ENCODE assay signal across 11 cellular contexts in the genomic region with DNA sequence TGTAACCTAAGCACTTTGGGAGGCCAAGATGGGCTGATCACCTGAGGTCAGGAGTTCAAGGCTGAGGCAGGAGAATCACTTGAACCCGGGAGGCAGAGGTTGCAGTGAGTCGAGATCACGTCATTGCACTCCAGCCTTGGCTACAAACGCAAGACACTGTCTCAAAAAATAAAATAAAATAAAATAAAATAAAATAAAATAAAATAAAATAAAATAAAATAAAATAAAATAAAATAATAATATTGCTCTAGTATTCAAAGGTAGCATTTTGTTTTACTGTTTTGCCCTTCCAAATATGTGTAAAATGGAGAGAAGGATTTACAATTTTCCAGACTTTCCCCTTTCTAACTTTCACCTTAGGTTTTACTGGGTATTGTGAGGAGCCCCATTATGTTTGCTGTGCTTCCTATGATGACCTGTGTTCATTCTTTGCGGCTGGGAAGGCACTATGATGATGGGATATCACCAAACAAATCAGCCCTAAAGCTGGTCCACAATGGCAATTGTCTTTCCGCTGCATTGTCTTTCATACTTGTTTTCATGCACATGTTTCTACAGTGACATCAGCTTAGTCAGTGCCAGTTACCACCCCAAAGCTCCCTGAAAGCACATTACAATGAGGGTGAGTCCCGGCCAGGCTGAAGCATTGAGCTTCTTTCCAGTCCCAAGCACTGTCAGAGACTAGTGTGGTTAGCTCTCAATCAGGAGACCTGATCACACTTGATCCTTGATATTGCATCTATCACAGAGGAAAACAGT. TPM values are rescaled to one million over a fixed set of nuclear protein-coding genes. Genes with fewer than 3 reads are reported as not detected.
A peak's percentile ranks its signal among the peaks of the same experiment; 100 is the strongest.
DNase-seq lines count a peak whose midpoint lies in the region; ATAC-seq and TF ChIP-seq lines count a peak whose summit lies in the region.
"Had no signal": no experiment of that assay in that cellular context is flagged by ENCODE, and none has a peak within 500 bp of the region (broad histone marks: within the 10 kb centered on the region; RNA-seq: fewer than 3 reads in every experiment).

No MANE protein-coding gene starts in this region.

- H3K36me3 ChIP-seq in neural progenitor cell (no peaks in the 10 kb centered on the region), spleen (no peaks in the 10 kb centered on the region)

- H3K4me3 Mint-ChIP-seq in neural progenitor cell = no peak overlapping the region
- H3K4me3 Mint-ChIP-seq: nephron progenitor cell had no signal

- H3K36me3 Mint-ChIP-seq in neural progenitor cell = no peaks in the 10 kb centered on the region

- no peaks in the 10 kb centered on the region for H3K9me3 Mint-ChIP-seq in neural progenitor cell
- H3K9me3 Mint-ChIP-seq: nephron progenitor cell had no signal

- H4K20me1 ChIP-seq in neural progenitor cell (ENCODE audit: low read depth) = no peaks in the 10 kb centered on the region

- H3K27me3 ChIP-seq in neural progenitor cell (no peaks in the 10 kb centered on the region), spleen (replicated peaks in 1 of 7) (no peaks in the 10 kb centered on the region)

- H3K4me2 ChIP-seq in neural progenitor cell = no peak overlapping the region

- ATAC-seq in GM18873 (IDR thresholded peaks at IDR 0.05; ENCODE audit: low FRiP score, unreplicated experiment) (peak; percentile 81), GM21723 (IDR thresholded peaks at IDR 0.05; ENCODE audit: unreplicated experiment) (peak; percentile 83), HG03469 (IDR thresholded peaks at IDR 0.05; ENCODE audit: unreplicated experiment) (peak; percentile 50)
- ATAC-seq: HCT116 had no signal

- H3K27me3 Mint-ChIP-seq in neural progenitor cell (ENCODE audit: insufficient read depth, low read depth) = peaks cover 4% of the 10 kb centered on the region

- 84 to 93% (median 86%) methylated on average over 7 of the region's 7 CpGs for WGBS in spleen, 5 donors

- H3K27ac Mint-ChIP-seq in neural progenitor cell = no peak overlapping the region
- H3K27ac Mint-ChIP-seq: nephron progenitor cell had no signal

- H3K27ac ChIP-seq in neural progenitor cell (no peak overlapping the region), spleen (peak overlapping the region in 1 of 8 donors; percentile 2)

- H3K4me1 ChIP-seq in neural progenitor cell = peaks cover 5% of the 10 kb centered on the region
- peaks cover 0 to 34% (median 15%) of the 10 kb centered on the region in 6 donors for H3K4me1 ChIP-seq in spleen

- peaks cover 10% of the 10 kb centered on the region for H3K4me1 Mint-ChIP-seq in neural progenitor cell

- H3K9ac ChIP-seq in neural progenitor cell = no peak overlapping the region

- DNase-seq in neural progenitor cell (ENCODE audit: low spot score) (peak; percentile 11), spleen (no peak), COLO668 (lab: John Stamatoyannopoulos, UW; ENCODE audit: unreplicated experiment) (no peak), NCI-H510A treated with DMSO at 0.1 percent for 48 hours (lab: John Stamatoyannopoulos, UW) (no peak), SK-N-DZ (ENCODE audit: low spot score) (no peak)
- DNase-seq: NCI-H774, nephron progenitor cell had no signal

- intact Hi-C loops in spleen (cut with DNase I; ENCODE audit: low total_unique reads) = no loop called here

- no peak overlapping the region for H2AFZ ChIP-seq in neural progenitor cell (replicated peaks)

- H3K9me3 ChIP-seq in neural progenitor cell (ENCODE audit: low read depth) (no peaks in the 10 kb centered on the region), spleen (no peaks in the 10 kb centered on the region)

- TF ChIP-seq CTCF in neural progenitor cell (IDR thresholded peaks at IDR 0.05) (no peak), spleen (IDR thresholded peaks at IDR 0.05 in 8 of 11, conservative IDR thresholded peaks at IDR 0.05 in 3 of 11) (no peak)

- no peak overlapping the region for H3K4me3 ChIP-seq in neural progenitor cell
- H3K4me3 ChIP-seq in spleen = no peak overlapping the region

- no peak for TF ChIP-seq POLR2A in spleen (IDR thresholded peaks at IDR 0.05)

- no peaks in the 10 kb centered on the region for H3K79me2 ChIP-seq in neural progenitor cell (ENCODE audit: low read depth)

- no peaks in the 10 kb centered on the region for H3F3A ChIP-seq in neural progenitor cell (ENCODE audit: low read depth)

RNA-seq across cellular contexts. Expression of gene DTHD1, which starts 50.8 kb away (rescaled TPM):
- total RNA-seq in neural progenitor cell (ENCODE audit: low replicate concordance) = not detected in 2 replicates
- 10 to 100 TPM in 3 of 7 donors, 1 to 10 TPM in 4; 7.5 to 12.2 (median 9.6) TPM for total RNA-seq in spleen
- under 1 TPM; 0.18 to 0.51 (median 0.24) TPM for polyA plus RNA-seq in spleen
- not detected in 2 replicates for polyA plus RNA-seq in SK-N-DZ (2014; cell fraction: cytosol; rRNA removed)
- polyA plus RNA-seq in SK-N-DZ (2014; cell fraction: nucleus; rRNA removed) = not detected in 2 replicates
